ENCODE assay signal across 8 cellular contexts in the genomic region with DNA sequence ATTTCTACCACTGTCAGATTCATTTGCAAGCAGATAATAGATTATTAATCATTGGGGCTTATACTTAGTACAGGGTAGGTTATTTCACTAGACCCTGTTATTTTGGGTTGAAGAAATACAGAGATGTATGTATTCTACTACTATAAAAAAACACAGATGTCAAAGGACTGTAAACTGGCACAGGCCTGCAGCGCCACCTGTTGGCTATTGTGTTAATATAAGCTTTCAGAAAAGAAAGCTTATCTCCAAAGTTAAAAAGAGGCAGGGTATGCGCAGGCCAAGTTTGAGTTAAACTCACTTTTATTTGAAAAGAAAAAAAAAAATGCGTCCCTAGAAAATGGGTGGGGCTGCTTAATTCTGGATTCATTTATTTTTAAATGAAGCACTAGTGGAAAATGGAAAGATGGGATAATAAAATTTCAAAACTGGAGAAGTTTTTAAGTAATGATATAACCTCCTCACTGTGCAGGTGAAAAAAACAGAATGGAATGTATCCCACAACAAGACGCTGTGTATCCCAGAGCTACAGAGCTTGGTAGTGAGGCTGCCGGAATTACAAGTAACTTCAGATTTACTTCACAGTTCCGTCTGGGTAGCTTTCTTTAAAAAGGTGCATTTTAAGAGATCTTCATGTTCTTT.
A peak's percentile ranks its signal among the peaks of the same experiment; 100 is the strongest.
DNase-seq lines count a peak whose midpoint lies in the region.

No MANE protein-coding gene starts in this region.

- intact Hi-C loops in head of caudate nucleus (cut with DNase I) (loop anchor here (2.0 to 10.0 kb wide), 3 partner anchors 86 to 496 kb away; no protein-coding TSS in a partner anchor), posterior cingulate gyrus (cut with DNase I) (loop anchor here (1.0 to 2.0 kb wide), 2 partner anchors 86 to 156 kb away; no protein-coding TSS in a partner anchor)

- DNase-seq in NCI-H2196 (lab: John Stamatoyannopoulos, UW; ENCODE audit: unreplicated experiment) (peak; percentile 44), NCI-H2196 treated with DMSO at 0.1 percent for 48 hours (lab: John Stamatoyannopoulos, UW; ENCODE audit: unreplicated experiment) (no peak), HUDEP-2 (lab: John Stamatoyannopoulos, UW; ENCODE audit: unreplicated experiment in 76 of 76) (peak in 41 of 76 experiments; percentile 0 to 51 (median 13)), SK-N-DZ (ENCODE audit: low spot score) (peak; percentile 75), head of caudate nucleus (peak; percentile 48 to 94 (median 79)), posterior cingulate gyrus (peak; percentile 16 to 93 (median 76)), ureter (ENCODE audit: low spot score) (peak; percentile 67)
- DNase-seq in activated naive CD4-positive, alpha-beta T cell treated with Interleukin-2 at 50 U/mL for 16 hours, result peak; percentile 66
